ENCODE assay signal across 12 cellular contexts in the genomic region with DNA sequence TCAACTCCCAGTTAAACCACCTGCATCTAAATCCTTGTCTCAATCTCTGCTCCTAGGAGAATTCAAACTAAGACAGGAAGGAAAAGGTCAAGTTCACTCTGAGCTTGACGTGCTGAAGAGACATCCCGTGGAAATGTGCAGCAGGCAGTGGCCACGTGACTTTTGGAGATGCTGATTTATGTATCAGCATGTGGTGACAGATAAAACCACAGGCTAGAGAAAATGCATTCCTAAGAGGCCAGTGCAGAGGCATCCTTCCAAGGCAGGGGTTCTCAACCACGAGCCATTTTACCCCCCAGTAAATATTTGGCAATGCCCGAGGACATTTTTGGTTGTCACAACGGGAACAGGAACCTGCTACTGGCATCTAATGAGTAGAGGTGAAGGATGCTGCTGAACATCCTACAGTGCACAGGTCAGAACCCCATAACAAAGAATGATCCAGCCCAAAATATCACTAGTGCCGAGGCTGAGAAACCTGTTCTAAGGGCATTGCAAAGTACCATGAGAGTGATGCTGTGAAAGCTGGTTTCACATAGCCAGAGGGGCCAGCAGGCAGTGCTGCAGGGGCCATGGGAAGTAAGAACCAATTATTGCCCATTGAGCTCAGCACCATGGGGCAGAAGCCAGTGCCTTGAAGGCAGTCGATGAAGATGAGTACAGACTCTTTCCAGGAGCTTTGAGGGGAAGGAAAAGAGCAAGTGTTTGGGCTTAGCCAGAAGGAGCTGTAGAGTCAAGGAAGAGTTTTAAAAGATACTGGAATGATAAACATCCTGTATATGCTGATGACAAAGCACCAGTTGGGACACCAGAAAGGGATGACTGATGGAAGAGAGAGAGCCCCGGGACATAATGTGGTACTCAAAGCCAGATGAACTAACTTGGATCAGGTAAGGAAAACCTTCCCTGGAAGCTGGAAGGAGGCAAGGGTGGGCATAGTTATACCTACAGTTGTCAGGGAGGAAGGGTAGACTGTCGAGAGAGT.
DNase-seq lines count a peak whose midpoint lies in the region; TF ChIP-seq lines count a peak whose summit lies in the region.
"Had no signal": no experiment of that assay in that cellular context is flagged by ENCODE, and none has a peak within 500 bp of the region (broad histone marks: within the 10 kb centered on the region; RNA-seq: fewer than 3 reads in every experiment).

No MANE protein-coding gene starts in this region.

- DNase-seq in AG10803 (ENCODE audit: low read depth): peak; percentile 77
- peak; percentile 31 for DNase-seq in HK-2 (ENCODE audit: unreplicated experiment)
- DNase-seq in astrocyte of the hippocampus (ENCODE audit: low read depth, low spot score): peak; percentile 66
- peak; percentile 57 for DNase-seq in hepatic stellate cell (ENCODE audit: low spot score)
- DNase-seq in activated T-helper 2 cell treated with anti-CD3 and anti-CD28 coated beads, Interferon-gamma antibody, Interleukin-2, Interleukin-4, amounts not matched to agents 10 μg/mL and 5 μg/mL and 100 μg/mL, durations not matched to agents 14 hours and 24 hours and 36 hours (ENCODE audit: low spot score): no peak
- no peak for DNase-seq in activated T-helper 1 cell treated with anti-CD3 and anti-CD28 coated beads, Interleukin-12 subunit alpha, Interleukin-12 subunit beta, Interleukin-2, Interleukin-4 antibody, amounts not matched to agents 30 ng/mL and 10 ng/mL and 1 ng/mL, durations not matched to agents 14 hours and 24 hours and 36 hours (ENCODE audit: low spot score)
- no peak for DNase-seq in activated CD4-positive, alpha-beta T cell treated with anti-CD3 and anti-CD28 coated beads, Interleukin-2, amount 50 U/mL, for 48 hours
- DNase-seq in cortex of kidney (lab: John Stamatoyannopoulos, UW): no peak
- DNase-seq: natural killer cell; NCI-H526; stimulated activated CD4-positive, alpha-beta T cell treated with anti-CD3 and anti-CD28 coated beads, Interleukin-2, amount 100 ng/mL, for 24 hours; SW 1271 had no signal

- no peak overlapping the region for H3K4me3 ChIP-seq in AG10803 (ENCODE audit: low read length)

- H3K9me3 Mint-ChIP-seq in activated T-helper 2 cell treated with anti-CD3 and anti-CD28 coated beads, Interferon-gamma antibody, Interleukin-2, Interleukin-4, amounts not matched to agents 10 μg/mL and 5 μg/mL and 100 μg/mL, durations not matched to agents 14 hours and 24 hours and 36 hours: no peaks in the 10 kb centered on the region
- H3K9me3 Mint-ChIP-seq in activated T-helper 1 cell treated with anti-CD3 and anti-CD28 coated beads, Interleukin-12 subunit alpha, Interleukin-12 subunit beta, Interleukin-2, Interleukin-4 antibody, amounts not matched to agents 30 ng/mL and 10 ng/mL and 1 ng/mL, durations not matched to agents 14 hours and 24 hours and 36 hours: no peaks in the 10 kb centered on the region
- H3K9me3 Mint-ChIP-seq: natural killer cell had no signal

- no peaks in the 10 kb centered on the region for H3K27me3 Mint-ChIP-seq in activated T-helper 2 cell treated with anti-CD3 and anti-CD28 coated beads, Interferon-gamma antibody, Interleukin-2, Interleukin-4, amounts not matched to agents 10 μg/mL and 5 μg/mL and 100 μg/mL, durations not matched to agents 14 hours and 24 hours and 36 hours (ENCODE audit: low read depth)
- no peaks in the 10 kb centered on the region for H3K27me3 Mint-ChIP-seq in activated T-helper 1 cell treated with anti-CD3 and anti-CD28 coated beads, Interleukin-12 subunit alpha, Interleukin-12 subunit beta, Interleukin-2, Interleukin-4 antibody, amounts not matched to agents 30 ng/mL and 10 ng/mL and 1 ng/mL, durations not matched to agents 14 hours and 24 hours and 36 hours (ENCODE audit: insufficient read depth)

- no peak overlapping the region for H3K27ac Mint-ChIP-seq in activated T-helper 2 cell treated with anti-CD3 and anti-CD28 coated beads, Interferon-gamma antibody, Interleukin-2, Interleukin-4, amounts not matched to agents 10 μg/mL and 5 μg/mL and 100 μg/mL, durations not matched to agents 14 hours and 24 hours and 36 hours
- H3K27ac Mint-ChIP-seq in activated T-helper 1 cell treated with anti-CD3 and anti-CD28 coated beads, Interleukin-12 subunit alpha, Interleukin-12 subunit beta, Interleukin-2, Interleukin-4 antibody, amounts not matched to agents 30 ng/mL and 10 ng/mL and 1 ng/mL, durations not matched to agents 14 hours and 24 hours and 36 hours: no peak overlapping the region
- H3K27ac Mint-ChIP-seq: natural killer cell had no signal

- H3K36me3 Mint-ChIP-seq in activated T-helper 2 cell treated with anti-CD3 and anti-CD28 coated beads, Interferon-gamma antibody, Interleukin-2, Interleukin-4, amounts not matched to agents 10 μg/mL and 5 μg/mL and 100 μg/mL, durations not matched to agents 14 hours and 24 hours and 36 hours (ENCODE audit: low read depth): peaks cover 3% of the 10 kb centered on the region
- H3K36me3 Mint-ChIP-seq in activated T-helper 1 cell treated with anti-CD3 and anti-CD28 coated beads, Interleukin-12 subunit alpha, Interleukin-12 subunit beta, Interleukin-2, Interleukin-4 antibody, amounts not matched to agents 30 ng/mL and 10 ng/mL and 1 ng/mL, durations not matched to agents 14 hours and 24 hours and 36 hours (ENCODE audit: low read depth): peaks cover 2% of the 10 kb centered on the region
- H3K36me3 Mint-ChIP-seq: natural killer cell had no signal

- no peak overlapping the region for H3K4me3 Mint-ChIP-seq in activated T-helper 2 cell treated with anti-CD3 and anti-CD28 coated beads, Interferon-gamma antibody, Interleukin-2, Interleukin-4, amounts not matched to agents 10 μg/mL and 5 μg/mL and 100 μg/mL, durations not matched to agents 14 hours and 24 hours and 36 hours (ENCODE audit: low read depth)
- H3K4me3 Mint-ChIP-seq in activated T-helper 1 cell treated with anti-CD3 and anti-CD28 coated beads, Interleukin-12 subunit alpha, Interleukin-12 subunit beta, Interleukin-2, Interleukin-4 antibody, amounts not matched to agents 30 ng/mL and 10 ng/mL and 1 ng/mL, durations not matched to agents 14 hours and 24 hours and 36 hours: no peak overlapping the region
- H3K4me3 Mint-ChIP-seq: natural killer cell had no signal

- peaks cover 11% of the 10 kb centered on the region for H3K4me1 Mint-ChIP-seq in activated T-helper 2 cell treated with anti-CD3 and anti-CD28 coated beads, Interferon-gamma antibody, Interleukin-2, Interleukin-4, amounts not matched to agents 10 μg/mL and 5 μg/mL and 100 μg/mL, durations not matched to agents 14 hours and 24 hours and 36 hours (ENCODE audit: low read depth)
- H3K4me1 Mint-ChIP-seq in activated T-helper 1 cell treated with anti-CD3 and anti-CD28 coated beads, Interleukin-12 subunit alpha, Interleukin-12 subunit beta, Interleukin-2, Interleukin-4 antibody, amounts not matched to agents 30 ng/mL and 10 ng/mL and 1 ng/mL, durations not matched to agents 14 hours and 24 hours and 36 hours (ENCODE audit: low read depth): peaks cover 18% of the 10 kb centered on the region

- intact Hi-C loops in activated T-helper 2 cell treated with anti-CD3 and anti-CD28 coated beads, Interferon-gamma antibody, Interleukin-2, Interleukin-4, amounts not matched to agents 10 μg/mL and 5 μg/mL and 100 μg/mL, durations not matched to agents 14 hours and 24 hours and 36 hours (cut with micrococcal nuclease): no loop called here
- intact Hi-C loops in activated T-helper 1 cell treated with anti-CD3 and anti-CD28 coated beads, Interleukin-12 subunit alpha, Interleukin-12 subunit beta, Interleukin-2, Interleukin-4 antibody, amounts not matched to agents 30 ng/mL and 10 ng/mL and 1 ng/mL, durations not matched to agents 14 hours and 24 hours and 36 hours (cut with micrococcal nuclease): no loop called here

- TF ChIP-seq CTCF in AG10803 (conservative IDR thresholded peaks at IDR 0.05; ENCODE audit: low read length): no peak

Comparison
In these comparisons a context has a peak if more than half of its experiments do, and no peak if none do; other contexts are left out.
1. DNase-seq: peak in AG10803 (single experiment), HK-2 (single experiment), astrocyte of the hippocampus (single experiment) and hepatic stellate cell (single experiment); none in activated T-helper 2 cell treated with anti-CD3 and anti-CD28 coated beads, Interferon-gamma antibody, Interleukin-2, Interleukin-4, amounts not matched to agents 10 μg/mL and 5 μg/mL and 100 μg/mL, durations not matched to agents 14 hours and 24 hours and 36 hours (single experiment), activated T-helper 1 cell treated with anti-CD3 and anti-CD28 coated beads, Interleukin-12 subunit alpha, Interleukin-12 subunit beta, Interleukin-2, Interleukin-4 antibody, amounts not matched to agents 30 ng/mL and 10 ng/mL and 1 ng/mL, durations not matched to agents 14 hours and 24 hours and 36 hours (single experiment), activated CD4-positive, alpha-beta T cell treated with anti-CD3 and anti-CD28 coated beads, Interleukin-2, amount 50 U/mL, for 48 hours (0 of 2) and cortex of kidney (single experiment).